In genomic region chr10:71860243-71861029, GRCh38 we compare ENCODE assay signal across 8 cellular contexts. TPM values are rescaled to one million over a fixed set of nuclear protein-coding genes. Genes with fewer than 3 reads are reported as not detected.
DNase-seq lines count a peak whose midpoint lies in the region; ATAC-seq, FAIRE-seq and TF ChIP-seq lines count a peak whose summit lies in the region.

No MANE protein-coding gene starts in this region.

- no peak overlapping the region for H3K4me3 Mint-ChIP-seq in activated CD8-positive, alpha-beta memory T cell treated with anti-CD3 and anti-CD28 coated beads, Interleukin-2, amount 10 ng/mL, durations not matched to agents 7 days and 5 days

- H3K27me3 ChIP-seq in smooth muscle cell (ENCODE audit: low read depth) = no peaks in the 10 kb centered on the region

- TF ChIP-seq CTCF in kidney (IDR thresholded peaks at IDR 0.05; ENCODE audit: borderline replicate concordance, extremely low read depth, insufficient read depth) (no peak), smooth muscle cell (IDR thresholded peaks at IDR 0.05; ENCODE audit: borderline replicate concordance, insufficient read depth, poor library complexity, severe bottlenecking) (no peak)

- peaks cover 7% of the 10 kb centered on the region for H3F3A ChIP-seq in smooth muscle cell (ENCODE audit: low read depth)

- H3K9ac ChIP-seq in kidney (ENCODE audit: low read length in 2 of 2) (peak overlapping the region; percentile 51 to 53), smooth muscle cell (ENCODE audit: low read depth) (peak overlapping the region; percentile 86)

- in situ Hi-C loops in KBM-7 (cut with MboI; ENCODE audit: low pct_unique_long_range_greater_than_20kb, low sequenced_read_pairs) = no loop called here

- no peaks in the 10 kb centered on the region for H3K79me2 ChIP-seq in smooth muscle cell (ENCODE audit: low read depth)

- intact Hi-C loops in kidney (cut with DNase I) = no loop called here

- no peak for FAIRE-seq in kidney (lab: Jason Lieb, UNC)

- H3K4me2 ChIP-seq in smooth muscle cell = peak overlapping the region; percentile 55

- H3K36me3 ChIP-seq in kidney (ENCODE audit: control insufficient read depth in 1 of 2, insufficient read depth in 2 of 2, low read length in 2 of 2) (no peaks in the 10 kb centered on the region), smooth muscle cell (ENCODE audit: low read depth) (no peaks in the 10 kb centered on the region)

- CTCF ChIA-PET in activated CD8-positive, alpha-beta memory T cell treated with anti-CD3 and anti-CD28 coated beads, Interleukin-2, amount 10 ng/mL, durations not matched to agents 7 days and 5 days (lab: Charles Lee) = interaction anchor here (1.0 to 2.6 kb wide), 6 partner anchors 9 to 49 kb away, joined by 3 to 14 read pairs (median 3); partner anchors contain the start of gene PSAP

- peak; percentile 57 for DNase-seq in activated CD8-positive, alpha-beta memory T cell treated with anti-CD3 and anti-CD28 coated beads, Interleukin-2, amount 10 ng/mL, durations not matched to agents 7 days and 5 days
- DNase-seq in activated CD8-positive, alpha-beta memory T cell treated with anti-CD3 and anti-CD28 coated beads for 24 hours = no peak
- peak; percentile 87 for DNase-seq in KBM-7
- peak; percentile 87 for DNase-seq in SIG-M5 treated with dmso at 0.1 percent for 504 hours (lab: John Stamatoyannopoulos, UW; ENCODE audit: unreplicated experiment)
- peak; percentile 82 for DNase-seq in cerebellum (ENCODE audit: low spot score)
- DNase-seq in kidney = peak; percentile 98
- DNase-seq in smooth muscle cell (lab: John Stamatoyannopoulos, UW; ENCODE audit: unreplicated experiment) = peak; percentile 68

- H3K27ac ChIP-seq in kidney (ENCODE audit: low read depth in 2 of 2, low read length in 2 of 2) (peak overlapping the region; percentile 83 to 93), smooth muscle cell (ENCODE audit: low read depth) (peak overlapping the region; percentile 98)

- H3K9me3 ChIP-seq in kidney (ENCODE audit: control insufficient read depth in 1 of 2, low read length in 2 of 2) (no peaks in the 10 kb centered on the region), smooth muscle cell (replicated peaks; ENCODE audit: low read depth) (no peaks in the 10 kb centered on the region)

- no peak overlapping the region for H2AFZ ChIP-seq in smooth muscle cell (ENCODE audit: low read depth)

- no peaks in the 10 kb centered on the region for H3K36me3 Mint-ChIP-seq in activated CD8-positive, alpha-beta memory T cell treated with anti-CD3 and anti-CD28 coated beads, Interleukin-2, amount 10 ng/mL, durations not matched to agents 7 days and 5 days

- H3K4me3 ChIP-seq in kidney (ENCODE audit: low read length in 2 of 2) (no peak overlapping the region), smooth muscle cell (no peak overlapping the region)

- H3K4me1 Mint-ChIP-seq in activated CD8-positive, alpha-beta memory T cell treated with anti-CD3 and anti-CD28 coated beads, Interleukin-2, amount 10 ng/mL, durations not matched to agents 7 days and 5 days = peaks cover 9% of the 10 kb centered on the region

- H3K9me3 Mint-ChIP-seq in activated CD8-positive, alpha-beta memory T cell treated with anti-CD3 and anti-CD28 coated beads, Interleukin-2, amount 10 ng/mL, durations not matched to agents 7 days and 5 days (ENCODE audit: low read depth) = no peaks in the 10 kb centered on the region

- no peaks in the 10 kb centered on the region for H4K20me1 ChIP-seq in smooth muscle cell (ENCODE audit: low read depth)

- peak; percentile 89 for ATAC-seq in activated CD8-positive, alpha-beta memory T cell treated with anti-CD3 and anti-CD28 coated beads, Interleukin-2, amount 10 ng/mL, durations not matched to agents 7 days and 5 days
- no peak for ATAC-seq in HG03139 (IDR thresholded peaks at IDR 0.05; ENCODE audit: unreplicated experiment)

- peak overlapping the region; percentile 35 for H3K27ac Mint-ChIP-seq in activated CD8-positive, alpha-beta memory T cell treated with anti-CD3 and anti-CD28 coated beads, Interleukin-2, amount 10 ng/mL, durations not matched to agents 7 days and 5 days

- H3K4me1 ChIP-seq in kidney (ENCODE audit: control insufficient read depth in 1 of 2, insufficient read depth in 1 of 2, low read depth in 1 of 2, low read length in 2 of 2) (peaks cover 7 to 10% of the 10 kb centered on the region in 2 donors), smooth muscle cell (ENCODE audit: low read depth) (peaks cover 12% of the 10 kb centered on the region)

- no peaks in the 10 kb centered on the region for H3K27me3 Mint-ChIP-seq in activated CD8-positive, alpha-beta memory T cell treated with anti-CD3 and anti-CD28 coated beads, Interleukin-2, amount 10 ng/mL, durations not matched to agents 7 days and 5 days

- 36% methylated on average over 11 of the region's 11 CpGs for WGBS in smooth muscle cell (ENCODE audit: low lambda C conversion rate)

RNA-seq across cellular contexts. Expression of gene PSAP, which starts 9.4 kb away (rescaled TPM):
- 100 to 1,000 TPM; 111 to 118 TPM for total RNA-seq in activated CD8-positive, alpha-beta memory T cell treated with anti-CD3 and anti-CD28 coated beads, Interleukin-2, amount 10 ng/mL, durations not matched to agents 7 days and 5 days
- 366 TPM for total RNA-seq in cerebellum
- total RNA-seq in kidney = 1,249 TPM
- polyA plus RNA-seq in kidney (ENCODE audit: insufficient read depth, low read depth, low replicate concordance) = 1,082 TPM
- total RNA-seq in smooth muscle cell = 282 and 328 TPM in 2 replicates
- polyA plus RNA-seq in smooth muscle cell = 486 and 500 TPM in 2 replicates
